In the genomic region with DNA sequence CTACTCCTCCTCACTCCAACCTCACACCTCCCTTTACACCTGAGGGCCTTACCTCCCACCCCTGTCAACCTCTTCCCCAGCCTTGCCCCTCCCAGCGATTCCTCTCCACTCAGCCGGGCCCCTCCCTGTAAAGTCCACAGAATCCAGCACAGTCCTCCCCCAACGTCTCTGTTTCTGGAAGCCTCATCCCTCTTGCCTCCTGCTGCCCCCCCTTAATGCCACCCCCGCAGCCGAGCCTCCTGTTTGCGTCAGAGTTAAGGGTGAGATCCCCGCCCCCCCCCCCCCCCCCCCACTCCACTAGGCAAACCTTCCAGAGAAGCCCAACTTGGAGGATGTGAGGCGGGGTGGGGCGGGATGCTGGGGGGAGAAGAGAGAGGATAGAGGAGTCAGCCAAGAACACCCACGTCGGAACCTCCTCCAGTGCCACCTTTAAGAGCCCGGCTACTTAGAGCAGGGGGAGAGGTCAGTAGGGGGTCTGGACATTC, we compare ENCODE assay signal across 16 cellular contexts. TPM values are rescaled to one million over a fixed set of nuclear protein-coding genes. Genes with fewer than 3 reads are reported as not detected.
DNase-seq lines count a peak whose midpoint lies in the region; ATAC-seq, FAIRE-seq and TF ChIP-seq lines count a peak whose summit lies in the region.
"Had no signal": no experiment of that assay in that cellular context is flagged by ENCODE, and none has a peak within 500 bp of the region (broad histone marks: within the 10 kb centered on the region; RNA-seq: fewer than 3 reads in every experiment).

No MANE protein-coding gene starts in this region.

- peak overlapping the region; percentile 86 for H3K4me2 ChIP-seq in A549

- H3K27ac ChIP-seq in A549 (peak overlapping the region; percentile 84 to 92), HEK293 (ENCODE audit: extremely low read depth, low read depth, low read length) (no peak overlapping the region), caudate nucleus (ENCODE audit: low read depth, low read length) (peak overlapping the region; percentile 26), tibial nerve (no peak overlapping the region)
- H3K27ac ChIP-seq: pancreas, SK-N-MC, testis had no signal

- DNase-seq in A549 (ENCODE audit: low read depth in 1 of 2, low spot score in 1 of 2), result peak in 1 of 2 experiments; percentile 84
- DNase-seq in caudate nucleus (lab: John Stamatoyannopoulos, UW), result peak in 43 of 61 donors; percentile 10 to 92 (median 52)
- peak; percentile 51 for DNase-seq in iPS-NIHi7 (ENCODE audit: extremely low spot score)
- no peak for DNase-seq in RPMI8226
- no peak for DNase-seq in endothelial cell (ENCODE audit: low spot score)
- no peak for DNase-seq in HT-29 (ENCODE audit: low spot score)
- no peak for DNase-seq in tibial nerve (ENCODE audit: low spot score in 2 of 2)
- DNase-seq: activated CD4-positive, alpha-beta T cell treated with anti-CD3 and anti-CD28 coated beads, Interleukin-2, amount 10 ng/mL, durations not matched to agents 7 days and 5 days; activated naive CD4-positive, alpha-beta T cell treated with Interleukin-2 at 50 U/mL for 16 hours; AML-193 had no signal

- TF ChIP-seq EP300 in A549 (IDR thresholded peaks at IDR 0.05) (no peak), tibial nerve (IDR thresholded peaks at IDR 0.05) (no peak)

- H3K27ac Mint-ChIP-seq in endothelial cell (ENCODE audit: unreplicated experiment), result no peak overlapping the region
- H3K27ac Mint-ChIP-seq: activated CD4-positive, alpha-beta T cell treated with anti-CD3 and anti-CD28 coated beads, Interleukin-2, amount 10 ng/mL, durations not matched to agents 7 days and 5 days; IgD-negative memory B cell had no signal

- no peak overlapping the region for H3K4me3 Mint-ChIP-seq in endothelial cell (ENCODE audit: unreplicated experiment)
- H3K4me3 Mint-ChIP-seq: activated CD4-positive, alpha-beta T cell treated with anti-CD3 and anti-CD28 coated beads, Interleukin-2, amount 10 ng/mL, durations not matched to agents 7 days and 5 days had no signal

- WGBS in A549 (ENCODE audit: missing lambda C conversion rate), result no CpG with 5 or more reads among the region's 12 CpGs
- 0 to 1% methylated on average over 11 to 12 of the region's 12 CpGs for WGBS in tibial nerve, 2 donors

- H3K36me3 ChIP-seq in HEK293 (ENCODE audit: control insufficient read depth in 2 of 2, insufficient read depth in 1 of 2, low read length in 2 of 2) (no peaks in the 10 kb centered on the region), tibial nerve (no peaks in the 10 kb centered on the region)
- H3K36me3 ChIP-seq: pancreas had no signal

- no peak for TF ChIP-seq CTCF in A549 (IDR thresholded peaks at IDR 0.05)
- TF ChIP-seq CTCF in HEK293 (tag by site-specific recombination; IDR thresholded peaks at IDR 0.05), result no peak
- TF ChIP-seq CTCF in endothelial cell (IDR thresholded peaks at IDR 0.05; ENCODE audit: unreplicated experiment), result no peak
- no peak for TF ChIP-seq CTCF in tibial nerve (IDR thresholded peaks at IDR 0.05)

- no peaks in the 10 kb centered on the region for H3K9me3 Mint-ChIP-seq in endothelial cell (ENCODE audit: unreplicated experiment)
- H3K9me3 Mint-ChIP-seq: activated CD4-positive, alpha-beta T cell treated with anti-CD3 and anti-CD28 coated beads, Interleukin-2, amount 10 ng/mL, durations not matched to agents 7 days and 5 days had no signal

- peaks cover 16% of the 10 kb centered on the region for H3K4me1 Mint-ChIP-seq in endothelial cell (ENCODE audit: unreplicated experiment)

- H3K4me1 ChIP-seq in A549 (peaks cover 29% of the 10 kb centered on the region), HEK293 (ENCODE audit: control insufficient read depth, insufficient read depth, low read length) (no peaks in the 10 kb centered on the region), tibial nerve (peaks cover 0 to 30% (median 10%) of the 10 kb centered on the region in 4 donors)
- H3K4me1 ChIP-seq: pancreas had no signal

- TF ChIP-seq POLR2A in A549 (IDR thresholded peaks at IDR 0.05; ENCODE audit: low read length) (no peak), tibial nerve (IDR thresholded peaks at IDR 0.05) (no peak)

- H3K27me3 Mint-ChIP-seq in endothelial cell (ENCODE audit: unreplicated experiment), result peaks cover 14% of the 10 kb centered on the region

- ATAC-seq in A549, result peak; percentile 57 to 60

- TF ChIP-seq RAD21 in A549 (conservative IDR thresholded peaks at IDR 0.05 in 1 of 2, IDR thresholded peaks at IDR 0.05 in 1 of 2), result no peak

- POLR2A ChIA-PET in A549 (lab: Yijun Ruan, JAX) (no interaction called here), HEK293 (lab: Yijun Ruan, JAX) (no interaction called here)

- H3K9me3 ChIP-seq in A549 (no peaks in the 10 kb centered on the region), HEK293 (ENCODE audit: control insufficient read depth, insufficient read depth, low read depth, low read length) (no peaks in the 10 kb centered on the region), tibial nerve (no peaks in the 10 kb centered on the region)
- H3K9me3 ChIP-seq: pancreas, testis had no signal

- H3K4me3 ChIP-seq in A549, result peak overlapping the region; percentile 50
- no peak overlapping the region for H3K4me3 ChIP-seq in HEK293 (ENCODE audit: low read depth, low read length)
- H3K4me3 ChIP-seq in tibial nerve, result no peak overlapping the region
- H3K4me3 ChIP-seq: SK-N-MC, testis had no signal

- H3K27me3 ChIP-seq in tibial nerve, result peaks cover 2 to 99% of the 10 kb centered on the region in 2 donors
- H3K27me3 ChIP-seq: testis had no signal

- FAIRE-seq in A549 (lab: Jason Lieb, UNC), result no peak
- FAIRE-seq: kidney, pancreas had no signal

- CTCF ChIA-PET in A549 (lab: Yijun Ruan, JAX) (no interaction called here), HEK293 (lab: Yijun Ruan, JAX) (no interaction called here)

- H3K36me3 Mint-ChIP-seq in endothelial cell (ENCODE audit: low read depth, unreplicated experiment), result no peaks in the 10 kb centered on the region
- H3K36me3 Mint-ChIP-seq: IgD-negative memory B cell had no signal

TF ChIP-seq in A549, 52 proteins besides CTCF, POLR2A, EP300 and RAD21 (continues in another document):
- TF ChIP-seq CEBPB (IDR thresholded peaks at IDR 0.05) (no peak), POLR2AphosphoS2 (conservative IDR thresholded peaks at IDR 0.05; ENCODE audit: low read length) (no peak), JUNB (IDR thresholded peaks at IDR 0.05) (no peak), EHF (CRISPR knock-in tag; IDR thresholded peaks at IDR 0.05) (no peak), SREBF2 (IDR thresholded peaks at IDR 0.05) (no peak), SMC3 (IDR thresholded peaks at IDR 0.05) (no peak), CBX2 (IDR thresholded peaks at IDR 0.05; ENCODE audit: borderline replicate concordance, low read depth) (no peak), RNF2 (IDR thresholded peaks at IDR 0.05; ENCODE audit: borderline replicate concordance, low read depth) (no peak), HOXB13 (CRISPR knock-in tag; IDR thresholded peaks at IDR 0.05; ENCODE audit: low read depth) (no peak), ESRRA (IDR thresholded peaks at IDR 0.05; ENCODE audit: borderline replicate concordance, low read length) (no peak), FOSB (CRISPR knock-in tag; IDR thresholded peaks at IDR 0.05) (no peak)
- TF ChIP-seq, protein P1, sequence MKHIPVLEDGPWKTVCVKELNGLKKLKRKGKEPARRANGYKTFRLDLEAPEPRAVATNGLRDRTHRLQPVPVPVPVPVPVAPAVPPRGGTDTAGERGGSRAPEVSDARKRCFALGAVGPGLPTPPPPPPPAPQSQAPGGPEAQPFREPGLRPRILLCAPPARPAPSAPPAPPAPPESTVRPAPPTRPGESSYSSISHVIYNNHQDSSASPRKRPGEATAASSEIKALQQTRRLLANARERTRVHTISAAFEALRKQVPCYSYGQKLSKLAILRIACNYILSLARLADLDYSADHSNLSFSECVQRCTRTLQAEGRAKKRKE (CRISPR knock-in tag; IDR thresholded peaks at IDR 0.05; ENCODE audit: low read depth), result no peak

TF ChIP-seq in HEK293, 187 proteins besides CTCF, POLR2A, EP300 and RAD21 (continues in another document):
- TF ChIP-seq ZFHX2 (tag by site-specific recombination; conservative IDR thresholded peaks at IDR 0.05) (peak; percentile 93), KLF1 (tag by site-specific recombination; IDR thresholded peaks at IDR 0.05) (peak; percentile 93), ZNF140 (tag by site-specific recombination; IDR thresholded peaks at IDR 0.05) (no peak), GLIS1 (tag by site-specific recombination; IDR thresholded peaks at IDR 0.05) (peak; percentile 53; the same call in 1 of the 2 replicates), GLIS2 (tag by site-specific recombination; IDR thresholded peaks at IDR 0.05) (0 out of 2 replicates have a peak, but pooled peaks have one; percentile 13)
- TF ChIP-seq, protein P2, sequence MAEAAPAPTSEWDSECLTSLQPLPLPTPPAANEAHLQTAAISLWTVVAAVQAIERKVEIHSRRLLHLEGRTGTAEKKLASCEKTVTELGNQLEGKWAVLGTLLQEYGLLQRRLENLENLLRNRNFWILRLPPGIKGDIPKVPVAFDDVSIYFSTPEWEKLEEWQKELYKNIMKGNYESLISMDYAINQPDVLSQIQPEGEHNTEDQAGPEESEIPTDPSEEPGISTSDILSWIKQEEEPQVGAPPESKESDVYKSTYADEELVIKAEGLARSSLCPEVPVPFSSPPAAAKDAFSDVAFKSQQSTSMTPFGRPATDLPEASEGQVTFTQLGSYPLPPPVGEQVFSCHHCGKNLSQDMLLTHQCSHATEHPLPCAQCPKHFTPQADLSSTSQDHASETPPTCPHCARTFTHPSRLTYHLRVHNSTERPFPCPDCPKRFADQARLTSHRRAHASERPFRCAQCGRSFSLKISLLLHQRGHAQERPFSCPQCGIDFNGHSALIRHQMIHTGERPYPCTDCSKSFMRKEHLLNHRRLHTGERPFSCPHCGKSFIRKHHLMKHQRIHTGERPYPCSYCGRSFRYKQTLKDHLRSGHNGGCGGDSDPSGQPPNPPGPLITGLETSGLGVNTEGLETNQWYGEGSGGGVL (tag by site-specific recombination; IDR thresholded peaks at IDR 0.05), result peak; percentile 78

RNA-seq across cellular contexts. Expression of gene UNC13A, which starts 2.1 kb away (rescaled TPM):
- polyA plus RNA-seq in A549 (2011; rRNA removed) (4.2 and 5.5 TPM in 2 replicates), A549 (2017; fragmentation: RNase III; extraction: RNeasy Plus Mini Kit Qiagen cat#74134 plus additional on column Dnase treatment) (2.6 to 3.1 TPM (median 2.8 TPM) in 3 replicates)
- 0.83 and 1.1 TPM in 2 replicates for polyA plus RNA-seq in A549 (2012; cell fraction: cytosol; rRNA removed)
- 3.4 and 3.9 TPM in 2 replicates for polyA plus RNA-seq in A549 (2012; cell fraction: nucleus; rRNA removed)
- 6.7 and 8.2 TPM in 2 replicates for polyA minus RNA-seq in A549 (2011; rRNA and poly(A)+ RNA removed)
- total RNA-seq in endothelial cell (ENCODE audit: unreplicated experiment) (1.2 TPM), tibial nerve (under 1 TPM; 0.21 to 0.78 (median 0.41) TPM)
- total RNA-seq in HT-29 (2014; rRNA removed; shearing (Covaris generic)), result 0.03 and 0.05 TPM in 2 replicates
- polyA plus RNA-seq: IgD-negative memory B cell had no signal

RNA-seq across cellular contexts. Expression of gene MAP1S, which starts 33.2 kb away (rescaled TPM):
- polyA plus RNA-seq in A549 (2011; rRNA removed), result 8.3 and 10.6 TPM in 2 replicates
- 29.2 and 30.3 TPM in 2 replicates for polyA plus RNA-seq in A549 (2012; cell fraction: cytosol; rRNA removed)
- polyA plus RNA-seq in A549 (2012; cell fraction: nucleus; rRNA removed), result 56.0 and 85.3 TPM in 2 replicates
- 23.2 to 26.9 TPM (median 26.4 TPM) in 3 replicates for polyA plus RNA-seq in A549 (2017; fragmentation: RNase III; extraction: RNeasy Plus Mini Kit Qiagen cat#74134 plus additional on column Dnase treatment)
- polyA minus RNA-seq in A549 (2011; rRNA and poly(A)+ RNA removed), result 19.2 and 23.6 TPM in 2 replicates
- 173 TPM for total RNA-seq in endothelial cell (ENCODE audit: unreplicated experiment)
- total RNA-seq in HT-29 (2014; rRNA removed; shearing (Covaris generic)), result 21.8 and 21.9 TPM in 2 replicates
- 10 to 100 TPM; 23.4 to 39.3 (median 31.2) TPM for total RNA-seq in tibial nerve

Comparison
In these comparisons a context has a peak if more than half of its experiments do, and no peak if none do; other contexts are left out.
1. DNase-seq: peak in caudate nucleus (43 of 61) and iPS-NIHi7 (single experiment); none in RPMI8226 (single experiment), endothelial cell (single experiment), HT-29 (single experiment) and tibial nerve (0 of 2).
2. H3K27ac ChIP-seq: peak in A549 (2 of 2) and caudate nucleus (single experiment); none in HEK293 (single experiment) and tibial nerve (0 of 4).